Comparison of ENCODE assay signal across 1 cellular context in genomic region chr21:45073301-45074047, GRCh38.
TF ChIP-seq lines count a peak whose summit lies in the region.

No MANE protein-coding gene starts in this region.

TF ChIP-seq in HepG2, 621 proteins besides CTCF, POLR2A, EP300 and RAD21 (continued from another document and continues in another):
- TF ChIP-seq SNAPC5 (CRISPR knock-in tag; IDR thresholded peaks at IDR 0.05; ENCODE audit: borderline replicate concordance): peak; percentile 99
- no peak for TF ChIP-seq TMF1 (CRISPR knock-in tag; IDR thresholded peaks at IDR 0.05; ENCODE audit: low read depth)
- TF ChIP-seq ZNF792 (CRISPR knock-in tag; IDR thresholded peaks at IDR 0.05): 0 out of 2 replicates have a peak, but pooled peaks have one; percentile 11
- no peak for TF ChIP-seq ZBED4 (CRISPR knock-in tag; IDR thresholded peaks at IDR 0.05; ENCODE audit: borderline replicate concordance)
- TF ChIP-seq ZNF33A (CRISPR knock-in tag; IDR thresholded peaks at IDR 0.05; ENCODE audit: borderline replicate concordance): no peak
- TF ChIP-seq NFE2L1 (CRISPR knock-in tag; IDR thresholded peaks at IDR 0.05; ENCODE audit: borderline replicate concordance): no peak
- TF ChIP-seq SMAD3 (CRISPR knock-in tag; IDR thresholded peaks at IDR 0.05): no peak
- TF ChIP-seq KDM2A (CRISPR knock-in tag; IDR thresholded peaks at IDR 0.05; ENCODE audit: borderline replicate concordance, low read depth): no peak
- 0 out of 2 replicates have a peak, but pooled peaks have one; percentile 8 for TF ChIP-seq ERF (CRISPR knock-in tag; IDR thresholded peaks at IDR 0.05)
- TF ChIP-seq TBX3 (IDR thresholded peaks at IDR 0.05; ENCODE audit: borderline replicate concordance): no peak
- TF ChIP-seq SIN3B (IDR thresholded peaks at IDR 0.05; ENCODE audit: low read length): no peak
- TF ChIP-seq KAT8 (CRISPR knock-in tag; IDR thresholded peaks at IDR 0.05): no peak
- TF ChIP-seq AHDC1 (CRISPR knock-in tag; IDR thresholded peaks at IDR 0.05; ENCODE audit: borderline replicate concordance): no peak
- no peak for TF ChIP-seq KLF6 (CRISPR knock-in tag; IDR thresholded peaks at IDR 0.05)
- TF ChIP-seq GABPB1 (CRISPR knock-in tag; IDR thresholded peaks at IDR 0.05): no peak
- no peak for TF ChIP-seq KLF9 (CRISPR knock-in tag; IDR thresholded peaks at IDR 0.05; ENCODE audit: low read depth)
- peak; percentile 85 for TF ChIP-seq MED8 (CRISPR knock-in tag; IDR thresholded peaks at IDR 0.05; ENCODE audit: insufficient replicate concordance)
- no peak for TF ChIP-seq STAG1 (CRISPR knock-in tag; IDR thresholded peaks at IDR 0.05)
- TF ChIP-seq ZNF431 (CRISPR knock-in tag; IDR thresholded peaks at IDR 0.05; ENCODE audit: borderline replicate concordance, low read depth): no peak
- no peak for TF ChIP-seq RERE (CRISPR knock-in tag; IDR thresholded peaks at IDR 0.05; ENCODE audit: low read depth)
- TF ChIP-seq ZNF17 (CRISPR knock-in tag; IDR thresholded peaks at IDR 0.05): no peak
- TF ChIP-seq WIZ (CRISPR knock-in tag; IDR thresholded peaks at IDR 0.05): no peak
- no peak for TF ChIP-seq NFYB (CRISPR knock-in tag; IDR thresholded peaks at IDR 0.05)
- TF ChIP-seq POLR2AphosphoS5 (IDR thresholded peaks at IDR 0.05; ENCODE audit: low read depth, low read length): peak; percentile 90
- TF ChIP-seq FOXM1 (CRISPR knock-in tag; IDR thresholded peaks at IDR 0.05): no peak
- no peak for TF ChIP-seq CSRNP2 (CRISPR knock-in tag; conservative IDR thresholded peaks at IDR 0.05; ENCODE audit: low read depth)
- TF ChIP-seq CAMTA2 (CRISPR knock-in tag; IDR thresholded peaks at IDR 0.05; ENCODE audit: borderline replicate concordance): no peak
- TF ChIP-seq ZFP41 (CRISPR knock-in tag; IDR thresholded peaks at IDR 0.05; ENCODE audit: borderline replicate concordance): no peak
- no peak for TF ChIP-seq ZNF367 (CRISPR knock-in tag; IDR thresholded peaks at IDR 0.05; ENCODE audit: borderline replicate concordance)
- TF ChIP-seq ZHX2 (IDR thresholded peaks at IDR 0.05; ENCODE audit: low read depth): no peak
- peak; percentile 8; the same call in 1 of the 2 replicates for TF ChIP-seq ZHX2 (CRISPR knock-in tag; IDR thresholded peaks at IDR 0.05; ENCODE audit: borderline replicate concordance)
- TF ChIP-seq KDM3A (CRISPR knock-in tag; IDR thresholded peaks at IDR 0.05; ENCODE audit: low read depth): peak; percentile 64; the same call in 1 of the 2 replicates
- no peak for TF ChIP-seq SP5 (CRISPR knock-in tag; IDR thresholded peaks at IDR 0.05; ENCODE audit: borderline replicate concordance, low read depth)
- no peak for TF ChIP-seq ZFYVE20 (CRISPR knock-in tag; IDR thresholded peaks at IDR 0.05; ENCODE audit: borderline replicate concordance, low read depth)
- 0 out of 2 replicates have a peak, but pooled peaks have one; percentile 10 for TF ChIP-seq TFDP2 (CRISPR knock-in tag; IDR thresholded peaks at IDR 0.05)
